In the genomic region with DNA sequence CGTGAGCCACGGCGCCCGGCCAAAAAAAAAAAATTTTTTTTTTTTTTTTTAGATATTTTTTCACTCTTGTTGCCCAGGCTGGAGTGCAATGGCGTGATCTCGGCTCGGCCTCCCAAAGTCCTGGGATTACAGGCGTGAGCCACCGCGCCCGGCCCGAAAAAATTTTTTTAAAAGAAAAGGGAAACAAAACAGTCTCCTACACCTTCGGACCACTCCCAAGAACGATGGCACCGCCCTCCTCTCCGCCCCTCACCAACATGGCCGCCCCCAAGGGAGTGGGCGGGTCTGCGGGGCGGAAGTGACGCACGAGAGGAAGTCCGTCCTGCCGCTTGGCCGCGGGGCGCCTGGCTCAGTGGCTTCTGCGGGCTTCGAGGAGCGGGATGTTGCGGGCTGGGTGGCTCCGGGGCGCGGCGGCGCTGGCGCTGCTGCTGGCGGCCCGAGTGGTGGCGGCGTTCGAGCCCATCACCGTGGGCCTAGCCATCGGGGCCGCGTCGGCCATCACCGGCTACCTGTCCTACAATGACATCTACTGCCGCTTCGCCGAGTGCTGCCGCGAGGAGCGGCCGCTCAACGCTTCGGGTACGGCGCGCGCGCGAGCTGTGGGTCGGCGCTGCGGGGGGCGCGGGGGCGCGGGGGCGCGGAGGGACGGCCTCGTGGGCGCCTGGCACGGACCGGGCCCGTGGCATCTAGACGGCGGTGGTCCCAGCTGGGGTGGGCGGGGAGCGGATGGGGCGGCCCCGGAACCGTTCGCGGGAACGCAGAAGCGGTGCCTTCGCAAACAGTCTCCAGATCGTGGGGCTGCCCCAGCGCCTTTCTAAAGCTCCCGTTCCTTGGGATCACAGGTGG, we compare ENCODE assay signal across 1 cellular context.
TF ChIP-seq lines count a peak whose summit lies in the region.

A gene with protein sequence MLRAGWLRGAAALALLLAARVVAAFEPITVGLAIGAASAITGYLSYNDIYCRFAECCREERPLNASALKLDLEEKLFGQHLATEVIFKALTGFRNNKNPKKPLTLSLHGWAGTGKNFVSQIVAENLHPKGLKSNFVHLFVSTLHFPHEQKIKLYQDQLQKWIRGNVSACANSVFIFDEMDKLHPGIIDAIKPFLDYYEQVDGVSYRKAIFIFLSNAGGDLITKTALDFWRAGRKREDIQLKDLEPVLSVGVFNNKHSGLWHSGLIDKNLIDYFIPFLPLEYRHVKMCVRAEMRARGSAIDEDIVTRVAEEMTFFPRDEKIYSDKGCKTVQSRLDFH (plus strand): TSS at position 352 of the 846 bp plus-strand sequence. CDS start 29 bp downstream, at position 381.

TF ChIP-seq in HepG2, 621 proteins besides CTCF, POLR2A, EP300 and RAD21 (continued from another document and continues in another):
- TF ChIP-seq, protein P1, sequence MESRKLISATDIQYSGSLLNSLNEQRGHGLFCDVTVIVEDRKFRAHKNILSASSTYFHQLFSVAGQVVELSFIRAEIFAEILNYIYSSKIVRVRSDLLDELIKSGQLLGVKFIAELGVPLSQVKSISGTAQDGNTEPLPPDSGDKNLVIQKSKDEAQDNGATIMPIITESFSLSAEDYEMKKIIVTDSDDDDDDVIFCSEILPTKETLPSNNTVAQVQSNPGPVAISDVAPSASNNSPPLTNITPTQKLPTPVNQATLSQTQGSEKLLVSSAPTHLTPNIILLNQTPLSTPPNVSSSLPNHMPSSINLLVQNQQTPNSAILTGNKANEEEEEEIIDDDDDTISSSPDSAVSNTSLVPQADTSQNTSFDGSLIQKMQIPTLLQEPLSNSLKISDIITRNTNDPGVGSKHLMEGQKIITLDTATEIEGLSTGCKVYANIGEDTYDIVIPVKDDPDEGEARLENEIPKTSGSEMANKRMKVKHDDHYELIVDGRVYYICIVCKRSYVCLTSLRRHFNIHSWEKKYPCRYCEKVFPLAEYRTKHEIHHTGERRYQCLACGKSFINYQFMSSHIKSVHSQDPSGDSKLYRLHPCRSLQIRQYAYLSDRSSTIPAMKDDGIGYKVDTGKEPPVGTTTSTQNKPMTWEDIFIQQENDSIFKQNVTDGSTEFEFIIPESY (CRISPR knock-in tag; IDR thresholded peaks at IDR 0.05): 0 out of 2 replicates have a peak, but pooled peaks have one; percentile 21
- TF ChIP-seq PPARG (CRISPR knock-in tag; conservative IDR thresholded peaks at IDR 0.05): peak; percentile 25; the same call in 1 of the 2 replicates
- TF ChIP-seq JUNB (CRISPR knock-in tag; IDR thresholded peaks at IDR 0.05; ENCODE audit: borderline replicate concordance): no peak
- no peak for TF ChIP-seq ZFP36L1 (CRISPR knock-in tag; IDR thresholded peaks at IDR 0.05)
- peak; percentile 76; the same call in 1 of the 2 replicates for TF ChIP-seq SIN3A (IDR thresholded peaks at IDR 0.05; ENCODE audit: borderline replicate concordance, low read depth, low read length)
- TF ChIP-seq, protein P2, sequence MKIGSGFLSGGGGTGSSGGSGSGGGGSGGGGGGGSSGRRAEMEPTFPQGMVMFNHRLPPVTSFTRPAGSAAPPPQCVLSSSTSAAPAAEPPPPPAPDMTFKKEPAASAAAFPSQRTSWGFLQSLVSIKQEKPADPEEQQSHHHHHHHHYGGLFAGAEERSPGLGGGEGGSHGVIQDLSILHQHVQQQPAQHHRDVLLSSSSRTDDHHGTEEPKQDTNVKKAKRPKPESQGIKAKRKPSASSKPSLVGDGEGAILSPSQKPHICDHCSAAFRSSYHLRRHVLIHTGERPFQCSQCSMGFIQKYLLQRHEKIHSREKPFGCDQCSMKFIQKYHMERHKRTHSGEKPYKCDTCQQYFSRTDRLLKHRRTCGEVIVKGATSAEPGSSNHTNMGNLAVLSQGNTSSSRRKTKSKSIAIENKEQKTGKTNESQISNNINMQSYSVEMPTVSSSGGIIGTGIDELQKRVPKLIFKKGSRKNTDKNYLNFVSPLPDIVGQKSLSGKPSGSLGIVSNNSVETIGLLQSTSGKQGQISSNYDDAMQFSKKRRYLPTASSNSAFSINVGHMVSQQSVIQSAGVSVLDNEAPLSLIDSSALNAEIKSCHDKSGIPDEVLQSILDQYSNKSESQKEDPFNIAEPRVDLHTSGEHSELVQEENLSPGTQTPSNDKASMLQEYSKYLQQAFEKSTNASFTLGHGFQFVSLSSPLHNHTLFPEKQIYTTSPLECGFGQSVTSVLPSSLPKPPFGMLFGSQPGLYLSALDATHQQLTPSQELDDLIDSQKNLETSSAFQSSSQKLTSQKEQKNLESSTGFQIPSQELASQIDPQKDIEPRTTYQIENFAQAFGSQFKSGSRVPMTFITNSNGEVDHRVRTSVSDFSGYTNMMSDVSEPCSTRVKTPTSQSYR (CRISPR knock-in tag; IDR thresholded peaks at IDR 0.05; ENCODE audit: borderline replicate concordance): no peak
- peak; percentile 53; the same call in 1 of the 2 replicates for TF ChIP-seq ZNF430 (CRISPR knock-in tag; IDR thresholded peaks at IDR 0.05)
- TF ChIP-seq PRPF4 (IDR thresholded peaks at IDR 0.05; ENCODE audit: low read depth, low read length, poor library complexity, severe bottlenecking): no peak
- TF ChIP-seq ZNF292 (CRISPR knock-in tag; IDR thresholded peaks at IDR 0.05; ENCODE audit: borderline replicate concordance, low read depth): no peak
- no peak for TF ChIP-seq ZNF616 (CRISPR knock-in tag; IDR thresholded peaks at IDR 0.05; ENCODE audit: low read depth)
- no peak for TF ChIP-seq ELF4 (CRISPR knock-in tag; IDR thresholded peaks at IDR 0.05; ENCODE audit: borderline replicate concordance)
- TF ChIP-seq SPEN (CRISPR knock-in tag; IDR thresholded peaks at IDR 0.05; ENCODE audit: low read depth): peak; percentile 73
- no peak for TF ChIP-seq SOX6 (IDR thresholded peaks at IDR 0.05)
- TF ChIP-seq SOX6 (CRISPR knock-in tag; IDR thresholded peaks at IDR 0.05): peak; percentile 25; the same call in 1 of the 2 replicates
- peak; percentile 42 for TF ChIP-seq FOXA3 (CRISPR knock-in tag; IDR thresholded peaks at IDR 0.05)
- peak; percentile 52; the same call in 1 of the 2 replicates for TF ChIP-seq FOXC1 (CRISPR knock-in tag; IDR thresholded peaks at IDR 0.05; ENCODE audit: borderline replicate concordance)
- no peak for TF ChIP-seq SRSF1 (optimal IDR thresholded peaks at IDR 0.05; ENCODE audit: low read depth, low read length)
- TF ChIP-seq HNRNPLL (IDR thresholded peaks at IDR 0.05; ENCODE audit: low read depth, low read length, poor library complexity, severe bottlenecking): peak; percentile 38
- TF ChIP-seq ZFX (CRISPR knock-in tag; IDR thresholded peaks at IDR 0.05; ENCODE audit: low read depth): peak; percentile 88
- no peak for TF ChIP-seq ZNF484 (CRISPR knock-in tag; IDR thresholded peaks at IDR 0.05; ENCODE audit: borderline replicate concordance, low read depth)
- TF ChIP-seq NFKB2 (CRISPR knock-in tag; IDR thresholded peaks at IDR 0.05; ENCODE audit: borderline replicate concordance): peak; percentile 54; the same call in 1 of the 2 replicates
- TF ChIP-seq, protein P3, sequence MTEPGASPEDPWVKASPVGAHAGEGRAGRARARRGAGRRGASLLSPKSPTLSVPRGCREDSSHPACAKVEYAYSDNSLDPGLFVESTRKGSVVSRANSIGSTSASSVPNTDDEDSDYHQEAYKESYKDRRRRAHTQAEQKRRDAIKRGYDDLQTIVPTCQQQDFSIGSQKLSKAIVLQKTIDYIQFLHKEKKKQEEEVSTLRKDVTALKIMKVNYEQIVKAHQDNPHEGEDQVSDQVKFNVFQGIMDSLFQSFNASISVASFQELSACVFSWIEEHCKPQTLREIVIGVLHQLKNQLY (CRISPR knock-in tag; IDR thresholded peaks at IDR 0.05): no peak
- TF ChIP-seq DNMT1 (CRISPR knock-in tag; IDR thresholded peaks at IDR 0.05): no peak
- TF ChIP-seq, protein P4, sequence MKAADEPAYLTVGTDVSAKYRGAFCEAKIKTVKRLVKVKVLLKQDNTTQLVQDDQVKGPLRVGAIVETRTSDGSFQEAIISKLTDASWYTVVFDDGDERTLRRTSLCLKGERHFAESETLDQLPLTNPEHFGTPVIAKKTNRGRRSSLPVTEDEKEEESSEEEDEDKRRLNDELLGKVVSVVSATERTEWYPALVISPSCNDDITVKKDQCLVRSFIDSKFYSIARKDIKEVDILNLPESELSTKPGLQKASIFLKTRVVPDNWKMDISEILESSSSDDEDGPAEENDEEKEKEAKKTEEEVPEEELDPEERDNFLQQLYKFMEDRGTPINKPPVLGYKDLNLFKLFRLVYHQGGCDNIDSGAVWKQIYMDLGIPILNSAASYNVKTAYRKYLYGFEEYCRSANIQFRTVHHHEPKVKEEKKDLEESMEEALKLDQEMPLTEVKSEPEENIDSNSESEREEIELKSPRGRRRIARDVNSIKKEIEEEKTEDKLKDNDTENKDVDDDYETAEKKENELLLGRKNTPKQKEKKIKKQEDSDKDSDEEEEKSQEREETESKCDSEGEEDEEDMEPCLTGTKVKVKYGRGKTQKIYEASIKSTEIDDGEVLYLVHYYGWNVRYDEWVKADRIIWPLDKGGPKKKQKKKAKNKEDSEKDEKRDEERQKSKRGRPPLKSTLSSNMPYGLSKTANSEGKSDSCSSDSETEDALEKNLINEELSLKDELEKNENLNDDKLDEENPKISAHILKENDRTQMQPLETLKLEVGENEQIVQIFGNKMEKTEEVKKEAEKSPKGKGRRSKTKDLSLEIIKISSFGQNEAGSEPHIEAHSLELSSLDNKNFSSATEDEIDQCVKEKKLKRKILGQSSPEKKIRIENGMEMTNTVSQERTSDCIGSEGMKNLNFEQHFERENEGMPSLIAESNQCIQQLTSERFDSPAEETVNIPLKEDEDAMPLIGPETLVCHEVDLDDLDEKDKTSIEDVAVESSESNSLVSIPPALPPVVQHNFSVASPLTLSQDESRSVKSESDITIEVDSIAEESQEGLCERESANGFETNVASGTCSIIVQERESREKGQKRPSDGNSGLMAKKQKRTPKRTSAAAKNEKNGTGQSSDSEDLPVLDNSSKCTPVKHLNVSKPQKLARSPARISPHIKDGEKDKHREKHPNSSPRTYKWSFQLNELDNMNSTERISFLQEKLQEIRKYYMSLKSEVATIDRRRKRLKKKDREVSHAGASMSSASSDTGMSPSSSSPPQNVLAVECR (CRISPR knock-in tag; IDR thresholded peaks at IDR 0.05; ENCODE audit: borderline replicate concordance): peak; percentile 91; the same call in 1 of the 2 replicates
- peak; percentile 60; the same call in 1 of the 2 replicates for TF ChIP-seq TMF1 (CRISPR knock-in tag; IDR thresholded peaks at IDR 0.05; ENCODE audit: low read depth)
- TF ChIP-seq PAWR (CRISPR knock-in tag; IDR thresholded peaks at IDR 0.05; ENCODE audit: borderline replicate concordance): no peak
- no peak for TF ChIP-seq STAG1 (CRISPR knock-in tag; IDR thresholded peaks at IDR 0.05)
- no peak for TF ChIP-seq ZSCAN22 (CRISPR knock-in tag; IDR thresholded peaks at IDR 0.05)
- TF ChIP-seq ZSCAN21 (CRISPR knock-in tag; IDR thresholded peaks at IDR 0.05; ENCODE audit: borderline replicate concordance): no peak; the same call in 1 of the 2 replicates
- no peak for TF ChIP-seq NFIC (IDR thresholded peaks at IDR 0.05; ENCODE audit: low read length)
- TF ChIP-seq ERF (CRISPR knock-in tag; IDR thresholded peaks at IDR 0.05): peak; percentile 84
- TF ChIP-seq, protein P5, sequence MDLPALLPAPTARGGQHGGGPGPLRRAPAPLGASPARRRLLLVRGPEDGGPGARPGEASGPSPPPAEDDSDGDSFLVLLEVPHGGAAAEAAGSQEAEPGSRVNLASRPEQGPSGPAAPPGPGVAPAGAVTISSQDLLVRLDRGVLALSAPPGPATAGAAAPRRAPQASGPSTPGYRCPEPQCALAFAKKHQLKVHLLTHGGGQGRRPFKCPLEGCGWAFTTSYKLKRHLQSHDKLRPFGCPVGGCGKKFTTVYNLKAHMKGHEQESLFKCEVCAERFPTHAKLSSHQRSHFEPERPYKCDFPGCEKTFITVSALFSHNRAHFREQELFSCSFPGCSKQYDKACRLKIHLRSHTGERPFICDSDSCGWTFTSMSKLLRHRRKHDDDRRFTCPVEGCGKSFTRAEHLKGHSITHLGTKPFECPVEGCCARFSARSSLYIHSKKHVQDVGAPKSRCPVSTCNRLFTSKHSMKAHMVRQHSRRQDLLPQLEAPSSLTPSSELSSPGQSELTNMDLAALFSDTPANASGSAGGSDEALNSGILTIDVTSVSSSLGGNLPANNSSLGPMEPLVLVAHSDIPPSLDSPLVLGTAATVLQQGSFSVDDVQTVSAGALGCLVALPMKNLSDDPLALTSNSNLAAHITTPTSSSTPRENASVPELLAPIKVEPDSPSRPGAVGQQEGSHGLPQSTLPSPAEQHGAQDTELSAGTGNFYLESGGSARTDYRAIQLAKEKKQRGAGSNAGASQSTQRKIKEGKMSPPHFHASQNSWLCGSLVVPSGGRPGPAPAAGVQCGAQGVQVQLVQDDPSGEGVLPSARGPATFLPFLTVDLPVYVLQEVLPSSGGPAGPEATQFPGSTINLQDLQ (CRISPR knock-in tag; IDR thresholded peaks at IDR 0.05): 0 out of 2 replicates have a peak, but pooled peaks have one; percentile 30
- no peak for TF ChIP-seq PLRG1 (conservative IDR thresholded peaks at IDR 0.05)
- 0 out of 2 replicates have a peak, but pooled peaks have one; percentile 67 for TF ChIP-seq ZNF230 (CRISPR knock-in tag; IDR thresholded peaks at IDR 0.05)
- no peak for TF ChIP-seq NPAS2 (CRISPR knock-in tag; IDR thresholded peaks at IDR 0.05; ENCODE audit: borderline replicate concordance)
- TF ChIP-seq ZNF790 (CRISPR knock-in tag; IDR thresholded peaks at IDR 0.05; ENCODE audit: borderline replicate concordance): peak; percentile 60; the same call in 1 of the 2 replicates
- TF ChIP-seq ZNF343 (CRISPR knock-in tag; IDR thresholded peaks at IDR 0.05): no peak
- TF ChIP-seq, protein P6, sequence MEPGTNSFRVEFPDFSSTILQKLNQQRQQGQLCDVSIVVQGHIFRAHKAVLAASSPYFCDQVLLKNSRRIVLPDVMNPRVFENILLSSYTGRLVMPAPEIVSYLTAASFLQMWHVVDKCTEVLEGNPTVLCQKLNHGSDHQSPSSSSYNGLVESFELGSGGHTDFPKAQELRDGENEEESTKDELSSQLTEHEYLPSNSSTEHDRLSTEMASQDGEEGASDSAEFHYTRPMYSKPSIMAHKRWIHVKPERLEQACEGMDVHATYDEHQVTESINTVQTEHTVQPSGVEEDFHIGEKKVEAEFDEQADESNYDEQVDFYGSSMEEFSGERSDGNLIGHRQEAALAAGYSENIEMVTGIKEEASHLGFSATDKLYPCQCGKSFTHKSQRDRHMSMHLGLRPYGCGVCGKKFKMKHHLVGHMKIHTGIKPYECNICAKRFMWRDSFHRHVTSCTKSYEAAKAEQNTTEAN (CRISPR knock-in tag; conservative IDR thresholded peaks at IDR 0.05): no peak
- peak; percentile 59; the same call in 1 of the 2 replicates for TF ChIP-seq ZNF768 (CRISPR knock-in tag; IDR thresholded peaks at IDR 0.05)
- peak; percentile 17; the same call in 1 of the 2 replicates for TF ChIP-seq ATF7-NPFF (CRISPR knock-in tag; IDR thresholded peaks at IDR 0.05; ENCODE audit: low read depth)
- 0 out of 2 replicates have a peak, but pooled peaks have one; percentile 42 for TF ChIP-seq MTF2 (CRISPR knock-in tag; IDR thresholded peaks at IDR 0.05; ENCODE audit: borderline replicate concordance)
- no peak for TF ChIP-seq TCF7L2 (IDR thresholded peaks at IDR 0.05; ENCODE audit: low read depth, low read length)
- peak; percentile 71 for TF ChIP-seq CBX1 (IDR thresholded peaks at IDR 0.05; ENCODE audit: low read depth)
- peak; percentile 74; the same call in 1 of the 2 replicates for TF ChIP-seq KAT7 (CRISPR knock-in tag; IDR thresholded peaks at IDR 0.05; ENCODE audit: borderline replicate concordance)
- TF ChIP-seq WIZ (CRISPR knock-in tag; IDR thresholded peaks at IDR 0.05): 0 out of 2 replicates have a peak, but pooled peaks have one; percentile 32
- no peak for TF ChIP-seq NR2F1 (CRISPR knock-in tag; IDR thresholded peaks at IDR 0.05)
- 0 out of 2 replicates have a peak, but pooled peaks have one; percentile 66 for TF ChIP-seq TBP (CRISPR knock-in tag; IDR thresholded peaks at IDR 0.05)
- TF ChIP-seq JUN (CRISPR knock-in tag; IDR thresholded peaks at IDR 0.05): no peak
- no peak for TF ChIP-seq KLF13 (CRISPR knock-in tag; IDR thresholded peaks at IDR 0.05)
